In genomic region chr9:105859428-105860091, GRCh38 we compare ENCODE assay signal across 16 cellular contexts.
DNase-seq lines count a peak whose midpoint lies in the region; ATAC-seq, FAIRE-seq and TF ChIP-seq lines count a peak whose summit lies in the region.
"Had no signal": no experiment of that assay in that cellular context is flagged by ENCODE, and none has a peak within 500 bp of the region (broad histone marks: within the 10 kb centered on the region; RNA-seq: fewer than 3 reads in every experiment).

No MANE protein-coding gene starts in this region.

- no peaks in the 10 kb centered on the region for H4K20me1 ChIP-seq in GM23338 (replicated peaks; ENCODE audit: insufficient read depth)

- peak in 1 of 3 donors; percentile 33 for DNase-seq in CD4-positive, CD25-positive, alpha-beta regulatory T cell
- DNase-seq in GM23338 (ENCODE audit: low spot score) = no peak
- DNase-seq in T-helper 17 cell = no peak
- DNase-seq in chondrocyte (ENCODE audit: low spot score) = no peak
- DNase-seq in urothelium cell line (ENCODE audit: low spot score) = no peak
- no peak for DNase-seq in middle frontal gyrus (ENCODE audit: extremely low spot score, low spot score)
- DNase-seq: Caco-2, endodermal cell, foreskin fibroblast, MG63, NCI-H446, Peyer's patch had no signal

- peak overlapping the region; percentile 43; the same call in 1 of the 2 replicates for H2AFZ ChIP-seq in GM23338

- H3K4me1 ChIP-seq in CD4-positive, CD25-positive, alpha-beta regulatory T cell (ENCODE audit: control insufficient read depth, insufficient read depth, low read length, poor library complexity, severe bottlenecking) = no peaks in the 10 kb centered on the region
- H3K4me1 ChIP-seq in GM23338 (ENCODE audit: insufficient read depth) = no peaks in the 10 kb centered on the region
- H3K4me1 ChIP-seq: Caco-2, HAP-1, Peyer's patch had no signal

- no peaks in the 10 kb centered on the region for H3K36me3 ChIP-seq in CD4-positive, CD25-positive, alpha-beta regulatory T cell (ENCODE audit: control insufficient read depth, insufficient read depth, low read length)
- H3K36me3 ChIP-seq in GM23338 (ENCODE audit: insufficient read depth) = no peaks in the 10 kb centered on the region
- H3K36me3 ChIP-seq: HAP-1, MG63, neutrophil, Peyer's patch had no signal

- no peaks in the 10 kb centered on the region for H3K79me2 ChIP-seq in GM23338 (replicated peaks; ENCODE audit: insufficient read depth)

- H3K36me3 Mint-ChIP-seq in CD4-positive, CD25-positive, alpha-beta regulatory T cell = no peaks in the 10 kb centered on the region
- H3K36me3 Mint-ChIP-seq in GM23338 (ENCODE audit: low read depth) (no peaks in the 10 kb centered on the region), T-helper 17 cell (ENCODE audit: low read depth) (peaks cover 2% of the 10 kb centered on the region), chondrocyte (ENCODE audit: low read depth) (no peaks in the 10 kb centered on the region)

- FAIRE-seq in urothelium cell line (lab: Jason Lieb, UNC) = no peak
- FAIRE-seq: TTC549 had no signal

- no peaks in the 10 kb centered on the region for H3F3A ChIP-seq in GM23338 (replicated peaks; ENCODE audit: low read depth)

- no peak for ATAC-seq in CD4-positive, CD25-positive, alpha-beta regulatory T cell (ENCODE audit: low read depth in 2 of 2)
- ATAC-seq in GM23338 (no peak), T-helper 17 cell (no peak), GM21381 (IDR thresholded peaks at IDR 0.05; ENCODE audit: unreplicated experiment) (no peak)

- peak overlapping the region; percentile 11 for H3K4me3 ChIP-seq in CD4-positive, CD25-positive, alpha-beta regulatory T cell (ENCODE audit: low read depth, low read length)
- no peak overlapping the region for H3K4me3 ChIP-seq in GM23338
- H3K4me3 ChIP-seq: HAP-1, MG63, Peyer's patch had no signal

- no peak overlapping the region for H3K4me2 ChIP-seq in GM23338

- H3K4me1 Mint-ChIP-seq in CD4-positive, CD25-positive, alpha-beta regulatory T cell = peaks cover 0 to 12% (median 9%) of the 10 kb centered on the region in 4 donors
- H3K4me1 Mint-ChIP-seq in GM23338 = peaks cover 9% of the 10 kb centered on the region; the same call in 2 of the 3 replicates
- H3K4me1 Mint-ChIP-seq in T-helper 17 cell = peaks cover 8% of the 10 kb centered on the region
- H3K4me1 Mint-ChIP-seq in chondrocyte (ENCODE audit: low read depth) = peaks cover 30% of the 10 kb centered on the region
- H3K4me1 Mint-ChIP-seq: endodermal cell had no signal

- H3K9me3 ChIP-seq in CD4-positive, CD25-positive, alpha-beta regulatory T cell (ENCODE audit: control insufficient read depth in 2 of 2, low read length in 2 of 2) = no peaks in the 10 kb centered on the region
- no peaks in the 10 kb centered on the region for H3K9me3 ChIP-seq in T-helper 17 cell (ENCODE audit: control insufficient read depth, low read length, poor library complexity, severe bottlenecking)
- H3K9me3 ChIP-seq: Caco-2, HAP-1, MG63, neutrophil, Peyer's patch had no signal

- H3K4me3 Mint-ChIP-seq in CD4-positive, CD25-positive, alpha-beta regulatory T cell = no peak overlapping the region
- H3K4me3 Mint-ChIP-seq in GM23338 (no peak overlapping the region), T-helper 17 cell (no peak overlapping the region), chondrocyte (ENCODE audit: unreplicated experiment) (no peak overlapping the region)
- H3K4me3 Mint-ChIP-seq: endodermal cell had no signal

- H3K27me3 Mint-ChIP-seq in CD4-positive, CD25-positive, alpha-beta regulatory T cell = peaks cover 5% of the 10 kb centered on the region
- H3K27me3 Mint-ChIP-seq in GM23338 (ENCODE audit: insufficient read depth, low read depth, poor library complexity) = peaks cover 5% of the 10 kb centered on the region
- no peaks in the 10 kb centered on the region for H3K27me3 Mint-ChIP-seq in T-helper 17 cell
- H3K27me3 Mint-ChIP-seq in chondrocyte (ENCODE audit: low read depth) = no peaks in the 10 kb centered on the region

- H3K27ac Mint-ChIP-seq in CD4-positive, CD25-positive, alpha-beta regulatory T cell = no peak overlapping the region
- H3K27ac Mint-ChIP-seq in GM23338 (no peak overlapping the region), T-helper 17 cell (peak overlapping the region; percentile 14), chondrocyte (ENCODE audit: unreplicated experiment) (peak overlapping the region; percentile 15)
- H3K27ac Mint-ChIP-seq: endodermal cell had no signal

- H3K27ac ChIP-seq in CD4-positive, CD25-positive, alpha-beta regulatory T cell (ENCODE audit: insufficient read depth, low read length, poor library complexity, severe bottlenecking) = no peak overlapping the region
- H3K27ac ChIP-seq in GM23338 (ENCODE audit: low read depth) = no peak overlapping the region
- H3K27ac ChIP-seq: neutrophil, Peyer's patch had no signal

- no peak for TF ChIP-seq CTCF in GM23338 (conservative IDR thresholded peaks at IDR 0.05; ENCODE audit: low read depth in 2 of 2)
- no peak for TF ChIP-seq CTCF in chondrocyte (IDR thresholded peaks at IDR 0.05)

- no peaks in the 10 kb centered on the region for H3K27me3 ChIP-seq in CD4-positive, CD25-positive, alpha-beta regulatory T cell (ENCODE audit: control insufficient read depth, insufficient read depth, low read length)
- H3K27me3 ChIP-seq in GM23338 (ENCODE audit: insufficient read depth) = no peaks in the 10 kb centered on the region
- H3K27me3 ChIP-seq: MG63, neutrophil, Peyer's patch had no signal

- H3K9me2 ChIP-seq in GM23338 (ENCODE audit: insufficient read depth) = no peaks in the 10 kb centered on the region

- H3K9me3 Mint-ChIP-seq in CD4-positive, CD25-positive, alpha-beta regulatory T cell = peaks cover 0 to 14% (median 6%) of the 10 kb centered on the region in 7 donors
- H3K9me3 Mint-ChIP-seq in GM23338 = no peaks in the 10 kb centered on the region; the same call in 2 of the 3 replicates
- H3K9me3 Mint-ChIP-seq in chondrocyte (ENCODE audit: low read depth) = peaks cover 11% of the 10 kb centered on the region
- H3K9me3 Mint-ChIP-seq: endodermal cell had no signal

TF ChIP-seq in GM23338, 12 proteins besides CTCF, POLR2A, EP300 and RAD21:
- no peak for TF ChIP-seq EZH2phosphoT487 (IDR thresholded peaks at IDR 0.05; ENCODE audit: unreplicated experiment)
- no peak for TF ChIP-seq CREB1 (CRISPR knock-in tag; IDR thresholded peaks at IDR 0.05; ENCODE audit: low read depth)
- no peak for TF ChIP-seq JUNB (IDR thresholded peaks at IDR 0.05; ENCODE audit: unreplicated experiment)
- no peak for TF ChIP-seq STAT1 (IDR thresholded peaks at IDR 0.05; ENCODE audit: unreplicated experiment)
- no peak for TF ChIP-seq EZH2 (IDR thresholded peaks at IDR 0.05; ENCODE audit: low read depth, unreplicated experiment)

Comparison
In these comparisons a context has a peak if more than half of its experiments do, and no peak if none do; other contexts are left out.
1. H3K27ac Mint-ChIP-seq: peak in T-helper 17 cell (single experiment) and chondrocyte (single experiment); none in CD4-positive, CD25-positive, alpha-beta regulatory T cell (0 of 3) and GM23338 (single experiment).